Comparison of ENCODE assay signal across 8 cellular contexts in the genomic region with DNA sequence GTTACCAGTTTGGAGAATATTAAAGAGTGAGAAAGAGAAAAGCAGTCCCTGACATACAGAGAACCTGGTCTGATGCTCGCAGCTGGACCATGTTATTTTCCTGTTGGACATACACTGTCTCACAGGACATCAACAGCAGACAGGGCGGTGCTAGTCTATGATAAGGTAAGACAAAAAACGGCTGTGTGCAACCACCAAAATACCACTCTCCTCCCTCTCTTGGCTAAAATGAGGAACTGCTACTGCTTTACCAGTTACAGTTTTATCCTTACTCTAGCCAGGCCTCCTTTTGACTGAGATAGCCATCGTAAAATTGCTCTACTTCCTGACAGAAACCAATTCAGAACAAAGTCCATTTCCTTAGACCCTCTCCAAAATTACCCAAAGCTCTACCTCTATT. TPM values are rescaled to one million over a fixed set of nuclear protein-coding genes. Genes with fewer than 3 reads are reported as not detected.
DNase-seq lines count a peak whose midpoint lies in the region; ATAC-seq and TF ChIP-seq lines count a peak whose summit lies in the region.

No MANE protein-coding gene starts in this region.

- no peaks in the 10 kb centered on the region for H4K20me1 ChIP-seq in mammary epithelial cell (ENCODE audit: insufficient read depth, low read length)

- H3K27me3 ChIP-seq in mammary epithelial cell (ENCODE audit: insufficient read depth, low read length), result no peaks in the 10 kb centered on the region

- dilution Hi-C loops in mammary epithelial cell (cut with HindIII; ENCODE audit: low sequenced_read_pairs), result no loop called here

- H3K4me1 ChIP-seq in mammary epithelial cell (ENCODE audit: insufficient read depth, low read length), result peaks cover 23% of the 10 kb centered on the region

- no TSS peak for BruUV-seq in mammary epithelial cell (replicated peaks; lab: Mats Ljungman, UMichigan)

- H3K36me3 Mint-ChIP-seq in activated T-helper 1 cell treated with anti-CD3 and anti-CD28 coated beads, Interleukin-12 subunit alpha, Interleukin-12 subunit beta, Interleukin-2, Interleukin-4 antibody, amounts not matched to agents 30 ng/mL and 10 ng/mL and 1 ng/mL, durations not matched to agents 14 hours and 24 hours and 36 hours (ENCODE audit: low read depth), result no peaks in the 10 kb centered on the region

- H3K4me2 ChIP-seq in mammary epithelial cell (ENCODE audit: insufficient read depth, low read depth, low read length), result no peak overlapping the region

- no peak overlapping the region for H3K27ac Mint-ChIP-seq in activated T-helper 1 cell treated with anti-CD3 and anti-CD28 coated beads, Interleukin-12 subunit alpha, Interleukin-12 subunit beta, Interleukin-2, Interleukin-4 antibody, amounts not matched to agents 30 ng/mL and 10 ng/mL and 1 ng/mL, durations not matched to agents 14 hours and 24 hours and 36 hours

- H3K9me3 Mint-ChIP-seq in activated T-helper 1 cell treated with anti-CD3 and anti-CD28 coated beads, Interleukin-12 subunit alpha, Interleukin-12 subunit beta, Interleukin-2, Interleukin-4 antibody, amounts not matched to agents 30 ng/mL and 10 ng/mL and 1 ng/mL, durations not matched to agents 14 hours and 24 hours and 36 hours, result no peaks in the 10 kb centered on the region

- intact Hi-C loops in mammary epithelial cell (cut with micrococcal nuclease), result loop anchor here (1.0 kb wide), 1 partner anchor 47 kb away; a partner anchor contains a TSS
- intact Hi-C loops in activated T-helper 1 cell treated with anti-CD3 and anti-CD28 coated beads, Interleukin-12 subunit alpha, Interleukin-12 subunit beta, Interleukin-2, Interleukin-4 antibody, amounts not matched to agents 30 ng/mL and 10 ng/mL and 1 ng/mL, durations not matched to agents 14 hours and 24 hours and 36 hours (cut with micrococcal nuclease), result no loop called here

- no peaks in the 10 kb centered on the region for H3K79me2 ChIP-seq in mammary epithelial cell (ENCODE audit: insufficient read depth, low read length)

- H3K27ac ChIP-seq in mammary epithelial cell (ENCODE audit: insufficient read depth, low read depth, low read length), result peak overlapping the region; percentile 10

- peak; percentile 68 for TF ChIP-seq CTCF in GM12873 (IDR thresholded peaks at IDR 0.05; ENCODE audit: insufficient read depth, low read depth, low read length, missing control alignments)
- TF ChIP-seq CTCF in mammary epithelial cell (conservative IDR thresholded peaks at IDR 0.05 in 1 of 2, IDR thresholded peaks at IDR 0.05 in 1 of 2; ENCODE audit: extremely low read depth in 1 of 2, insufficient read depth in 1 of 2, low read depth in 1 of 2, low read length in 2 of 2), result no peak

- H3K9me3 ChIP-seq in mammary epithelial cell (replicated peaks; ENCODE audit: insufficient read depth, low read length), result no peaks in the 10 kb centered on the region

- DNase-seq in mammary epithelial cell (no peak), NCI-H1436 (lab: John Stamatoyannopoulos, UW) (no peak), NCI-H345 treated with DMSO at 0.1 percent for 48 hours (lab: John Stamatoyannopoulos, UW; ENCODE audit: unreplicated experiment) (no peak), OCI-M2 (lab: John Stamatoyannopoulos, UW; ENCODE audit: unreplicated experiment) (no peak)
- no peak for DNase-seq in activated T-helper 1 cell treated with anti-CD3 and anti-CD28 coated beads, Interleukin-12 subunit alpha, Interleukin-12 subunit beta, Interleukin-2, Interleukin-4 antibody, amounts not matched to agents 30 ng/mL and 10 ng/mL and 1 ng/mL, durations not matched to agents 14 hours and 24 hours and 36 hours (ENCODE audit: low spot score)

- H3K9ac ChIP-seq in mammary epithelial cell (ENCODE audit: insufficient read depth, low read length), result no peak overlapping the region

- ATAC-seq in GM21447 (IDR thresholded peaks at IDR 0.05; ENCODE audit: unreplicated experiment), result peak; percentile 97
- peak; percentile 97 for ATAC-seq in HG03571 (IDR thresholded peaks at IDR 0.05; ENCODE audit: unreplicated experiment)

- no peak overlapping the region for H3K4me3 Mint-ChIP-seq in activated T-helper 1 cell treated with anti-CD3 and anti-CD28 coated beads, Interleukin-12 subunit alpha, Interleukin-12 subunit beta, Interleukin-2, Interleukin-4 antibody, amounts not matched to agents 30 ng/mL and 10 ng/mL and 1 ng/mL, durations not matched to agents 14 hours and 24 hours and 36 hours

- no peak overlapping the region for H2AFZ ChIP-seq in mammary epithelial cell (ENCODE audit: low read depth, low read length)

- in situ Hi-C loops in mammary epithelial cell (cut with MboI; ENCODE audit: low sequenced_read_pairs in 2 of 2), result no loop called here

- H3K36me3 ChIP-seq in mammary epithelial cell (ENCODE audit: insufficient read depth, low read length), result no peaks in the 10 kb centered on the region

- H3K27me3 Mint-ChIP-seq in activated T-helper 1 cell treated with anti-CD3 and anti-CD28 coated beads, Interleukin-12 subunit alpha, Interleukin-12 subunit beta, Interleukin-2, Interleukin-4 antibody, amounts not matched to agents 30 ng/mL and 10 ng/mL and 1 ng/mL, durations not matched to agents 14 hours and 24 hours and 36 hours (ENCODE audit: insufficient read depth), result peaks cover 2% of the 10 kb centered on the region

- H3K4me1 Mint-ChIP-seq in activated T-helper 1 cell treated with anti-CD3 and anti-CD28 coated beads, Interleukin-12 subunit alpha, Interleukin-12 subunit beta, Interleukin-2, Interleukin-4 antibody, amounts not matched to agents 30 ng/mL and 10 ng/mL and 1 ng/mL, durations not matched to agents 14 hours and 24 hours and 36 hours (ENCODE audit: low read depth), result no peaks in the 10 kb centered on the region

- WGBS in mammary epithelial cell (ENCODE audit: low coverage, missing lambda C conversion rate), result 91% methylated on average over 4 of the region's 4 CpGs

- CTCF ChIA-PET in mammary epithelial cell (lab: Charles Lee; ENCODE audit: low non-redundant PET), result no interaction called here

- H3K4me3 ChIP-seq in mammary epithelial cell (replicated peaks in 1 of 3; ENCODE audit: insufficient read depth in 1 of 3, low read depth in 2 of 3, low read length in 3 of 3), result no peak overlapping the region

RNA-seq across cellular contexts. Expression of a gene that starts 47.0 kb away (rescaled TPM):
- total RNA-seq in mammary epithelial cell, result 10 to 100 TPM; 51.7 to 81.8 TPM
- polyA plus RNA-seq in mammary epithelial cell, result 51.2 TPM
- 23.9 TPM for polyA minus RNA-seq in mammary epithelial cell
- 94.9 and 105 TPM in 2 replicates for total RNA-seq in activated T-helper 1 cell treated with anti-CD3 and anti-CD28 coated beads, Interleukin-12 subunit alpha, Interleukin-12 subunit beta, Interleukin-2, Interleukin-4 antibody, amounts not matched to agents 30 ng/mL and 10 ng/mL and 1 ng/mL, durations not matched to agents 14 hours and 24 hours and 36 hours
